ENCODE assay signal across 9 cellular contexts in the genomic region with DNA sequence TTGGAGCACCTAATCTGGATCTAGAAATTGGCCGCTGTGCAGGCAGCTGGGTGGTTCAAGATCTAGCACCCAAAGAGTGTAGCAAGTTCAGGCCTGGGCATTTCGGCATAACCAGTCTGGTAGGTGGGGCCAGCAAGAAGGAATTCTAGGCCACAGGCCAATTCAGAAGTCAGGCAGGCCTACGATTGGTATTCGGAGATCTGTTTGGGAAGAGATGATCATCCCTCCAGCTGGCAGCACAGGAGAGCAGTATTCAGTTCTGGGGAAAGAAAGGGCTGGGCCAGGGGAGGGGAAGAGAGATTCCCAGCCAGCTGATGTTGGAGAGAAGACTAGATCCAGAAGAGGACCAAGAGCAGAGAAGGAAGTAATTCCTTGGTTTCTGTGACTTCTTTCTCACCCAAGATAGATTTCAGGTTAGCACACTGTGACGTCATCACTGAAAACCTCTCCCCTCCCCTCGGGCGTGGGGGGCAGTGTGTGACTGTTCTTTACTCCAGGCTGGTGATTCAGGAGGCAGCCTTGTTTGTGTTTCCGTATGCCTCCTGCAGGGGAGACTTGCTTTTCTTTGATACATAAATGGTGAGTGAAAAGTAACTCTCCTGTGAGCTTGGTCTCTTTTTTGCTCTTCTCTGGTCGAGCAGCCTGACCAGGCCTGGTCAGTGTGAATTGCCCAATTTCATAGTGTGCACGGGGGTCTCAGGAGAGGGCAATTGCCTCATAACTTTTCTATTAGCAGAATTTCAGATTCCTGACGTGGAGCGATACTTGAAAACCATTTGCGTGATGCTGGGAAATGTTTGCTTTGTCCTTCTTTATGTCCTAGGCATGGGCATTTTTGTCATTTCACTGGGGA.
DNase-seq lines count a peak whose midpoint lies in the region; ATAC-seq and TF ChIP-seq lines count a peak whose summit lies in the region.
"Had no signal": no experiment of that assay in that cellular context is flagged by ENCODE, and none has a peak within 500 bp of the region (broad histone marks: within the 10 kb centered on the region; RNA-seq: fewer than 3 reads in every experiment).

No MANE protein-coding gene starts in this region.

- TF ChIP-seq CTCF in RWPE1 (conservative IDR thresholded peaks at IDR 0.05; ENCODE audit: low read depth) (no peak), fibroblast of the aortic adventitia (IDR thresholded peaks at IDR 0.05; ENCODE audit: insufficient read depth, low read length) (peak; percentile 45), osteoblast (IDR thresholded peaks at IDR 0.05; ENCODE audit: extremely low read depth, low read depth, low read length) (peak; percentile 33)

- H3K4me3 ChIP-seq in fibroblast of the aortic adventitia (ENCODE audit: low read depth, low read length) (no peak overlapping the region), osteoblast (ENCODE audit: insufficient read depth, low read length) (peak overlapping the region; percentile 1)

- no peaks in the 10 kb centered on the region for H3K27me3 ChIP-seq in osteoblast (ENCODE audit: insufficient read depth, low read length)

- CTCF ChIA-PET in RWPE1 (lab: Yijun Ruan, JAX) = interaction anchor here (0.5 to 0.7 kb wide), 3 partner anchors 31 to 1312 kb away, joined by 3 to 4 read pairs (median 3); no protein-coding TSS in a partner anchor

- POLR2A ChIA-PET in RWPE1 (lab: Yijun Ruan, JAX; ENCODE audit: low non-redundant PET) = no interaction called here

- no peak for ATAC-seq in GM18909 (IDR thresholded peaks at IDR 0.05; ENCODE audit: poor library complexity, unreplicated experiment)
- ATAC-seq: Panc1 had no signal

- H3K9me3 ChIP-seq in osteoblast (ENCODE audit: low read depth, low read length) = no peaks in the 10 kb centered on the region

- no peaks in the 10 kb centered on the region for H3K79me2 ChIP-seq in osteoblast (ENCODE audit: insufficient read depth, low read length)

- H3K36me3 ChIP-seq in osteoblast (ENCODE audit: insufficient read depth, low read length) = no peaks in the 10 kb centered on the region

- H4K20me1 ChIP-seq in osteoblast (ENCODE audit: insufficient read depth, low read length) = no peaks in the 10 kb centered on the region

- H2AFZ ChIP-seq in osteoblast (ENCODE audit: low read length) = no peak overlapping the region

- peak; percentile 77 for DNase-seq in Daoy (ENCODE audit: low read depth)
- peak; percentile 95 for DNase-seq in RWPE1 (ENCODE audit: low spot score)
- DNase-seq in fibroblast of the aortic adventitia (ENCODE audit: low read depth) = peak; percentile 85
- DNase-seq in osteoblast (ENCODE audit: insufficient read length, low spot score, missing footprints) = peak; percentile 86
- no peak for DNase-seq in GDM1 (lab: John Stamatoyannopoulos, UW)
- no peak for DNase-seq in T-helper 9 cell
- no peak for DNase-seq in stimulated activated CD4-positive, alpha-beta T cell treated with anti-CD3 and anti-CD28 coated beads, Interleukin-15, amount 100 ng/mL, for 24 hours

- H3K4me1 ChIP-seq in osteoblast (ENCODE audit: insufficient read depth, low read length) = peaks cover 26% of the 10 kb centered on the region

- H3K27ac ChIP-seq in RWPE1 = peak overlapping the region; percentile 89
- peak overlapping the region; percentile 73 for H3K27ac ChIP-seq in osteoblast (ENCODE audit: low read depth, low read length)

- peak overlapping the region; percentile 62 for H3K4me2 ChIP-seq in osteoblast (ENCODE audit: insufficient read depth, low read length)

Comparison
In these comparisons a context has a peak if more than half of its experiments do, and no peak if none do; other contexts are left out.
1. DNase-seq: peak in Daoy (single experiment), RWPE1 (single experiment), fibroblast of the aortic adventitia (single experiment) and osteoblast (single experiment); none in GDM1 (single experiment), T-helper 9 cell (single experiment) and stimulated activated CD4-positive, alpha-beta T cell treated with anti-CD3 and anti-CD28 coated beads, Interleukin-15, amount 100 ng/mL, for 24 hours (single experiment).